ENCODE assay signal across 8 cellular contexts in genomic region chr19:2944403-2944774, GRCh38. TPM values are rescaled to one million over a fixed set of nuclear protein-coding genes. Genes with fewer than 3 reads are reported as not detected.
DNase-seq lines count a peak whose midpoint lies in the region; ATAC-seq and TF ChIP-seq lines count a peak whose summit lies in the region.

No MANE protein-coding gene starts in this region.

- peaks cover 5% of the 10 kb centered on the region for H3K4me1 ChIP-seq in OCI-LY3 (ENCODE audit: low read length)

- H3K27ac ChIP-seq in OCI-LY3 (ENCODE audit: low read length): no peak overlapping the region

- H3K9me3 Mint-ChIP-seq in Calu3 (ENCODE audit: low read depth, unreplicated experiment) (no peaks in the 10 kb centered on the region), osteocyte (ENCODE audit: unreplicated experiment) (no peaks in the 10 kb centered on the region)

- H3K27ac Mint-ChIP-seq in Calu3 (ENCODE audit: unreplicated experiment) (peak overlapping the region; percentile 82), osteocyte (ENCODE audit: unreplicated experiment) (peak overlapping the region; percentile 98)

- peak overlapping the region; percentile 68 for H3K9ac ChIP-seq in OCI-LY3 (ENCODE audit: low read length)

- H3K4me1 Mint-ChIP-seq in Calu3 (ENCODE audit: low read depth, unreplicated experiment) (peaks cover 7% of the 10 kb centered on the region), osteocyte (ENCODE audit: unreplicated experiment) (peaks cover 31% of the 10 kb centered on the region)

- DNase-seq in Calu3 (no peak), epithelial cell of esophagus (ENCODE audit: low read depth) (no peak), osteocyte (ENCODE audit: extremely low spot score, unreplicated experiment) (no peak), NCI-H2227 (lab: John Stamatoyannopoulos, UW; ENCODE audit: unreplicated experiment) (no peak), NCI-H446 (lab: John Stamatoyannopoulos, UW) (no peak)
- no peak for DNase-seq in stimulated activated CD4-positive, alpha-beta T cell treated with anti-CD3 and anti-CD28 coated beads, Interleukin-4, amount 100 ng/mL, for 4 hours

- ATAC-seq in HG03469 (IDR thresholded peaks at IDR 0.05; ENCODE audit: unreplicated experiment): no peak

- no peaks in the 10 kb centered on the region for H4K20me1 ChIP-seq in OCI-LY3 (ENCODE audit: insufficient read depth, low read length)

- peaks cover 13% of the 10 kb centered on the region for H3K79me2 ChIP-seq in OCI-LY3 (ENCODE audit: low read length)

- BruUV-seq in Calu3 (replicated peaks; lab: Mats Ljungman, UMichigan): no TSS peak

- H3K9me3 ChIP-seq in OCI-LY3 (ENCODE audit: insufficient read depth, low read length): no peaks in the 10 kb centered on the region

- TF ChIP-seq CTCF in Calu3 (IDR thresholded peaks at IDR 0.05; ENCODE audit: unreplicated experiment) (no peak), OCI-LY3 (IDR thresholded peaks at IDR 0.05; ENCODE audit: low read depth, low read length) (no peak), epithelial cell of esophagus (IDR thresholded peaks at IDR 0.05; ENCODE audit: insufficient read depth, low read depth, low read length, missing control alignments) (no peak), osteocyte (IDR thresholded peaks at IDR 0.05) (no peak)

- CTCF ChIA-PET in Calu3 (lab: Charles Lee): no interaction called here

- peak overlapping the region; percentile 75 for H3K4me3 Mint-ChIP-seq in Calu3 (ENCODE audit: low read depth, unreplicated experiment)
- H3K4me3 Mint-ChIP-seq in osteocyte (ENCODE audit: unreplicated experiment): peak overlapping the region; percentile 97

- peak overlapping the region; percentile 51; the same call in 1 of the 2 replicates for H2AFZ ChIP-seq in OCI-LY3 (ENCODE audit: low read depth, low read length)

- no peaks in the 10 kb centered on the region for H3K27me3 ChIP-seq in OCI-LY3 (ENCODE audit: low read depth, low read length)

- intact Hi-C loops in Calu3 (cut with micrococcal nuclease; ENCODE audit: unreplicated experiment): no loop called here

- no peaks in the 10 kb centered on the region for H3K36me3 ChIP-seq in OCI-LY3 (replicated peaks; ENCODE audit: low read depth, low read length)

- H3K4me3 ChIP-seq in OCI-LY3 (ENCODE audit: low read length): peak overlapping the region; percentile 96
- peak overlapping the region; percentile 91 for H3K4me3 ChIP-seq in epithelial cell of esophagus (ENCODE audit: low read length)

- peak overlapping the region; percentile 59 for H3K4me2 ChIP-seq in OCI-LY3 (ENCODE audit: low read length)

- H3K36me3 Mint-ChIP-seq in Calu3 (ENCODE audit: insufficient read depth, unreplicated experiment) (peaks cover 33% of the 10 kb centered on the region), osteocyte (ENCODE audit: unreplicated experiment) (peaks cover 7% of the 10 kb centered on the region)

- no peaks in the 10 kb centered on the region for H3K27me3 Mint-ChIP-seq in Calu3 (ENCODE audit: unreplicated experiment)
- H3K27me3 Mint-ChIP-seq in osteocyte (ENCODE audit: unreplicated experiment): no peaks in the 10 kb centered on the region

RNA-seq across cellular contexts. Expression of gene ZNF77, which starts 0.4 kb away (rescaled TPM):
- total RNA-seq in Calu3 (2022) (3.6 and 5.0 TPM in 2 replicates), osteocyte (4.0 and 4.9 TPM in 2 replicates)

RNA-seq across cellular contexts. Expression of gene TLE6, which starts 33.0 kb away (rescaled TPM):
- total RNA-seq in Calu3 (2022) (2.1 and 3.4 TPM in 2 replicates), osteocyte (0.65 and 1.5 TPM in 2 replicates)

RNA-seq across cellular contexts. Expression of gene ZNF57, which starts 43.7 kb away (rescaled TPM):
- 4.1 and 6.0 TPM in 2 replicates for total RNA-seq in Calu3 (2022)
- total RNA-seq in osteocyte: 3.6 and 4.0 TPM in 2 replicates
